12 cellular contexts compared by ENCODE assay signal in the genomic region with DNA sequence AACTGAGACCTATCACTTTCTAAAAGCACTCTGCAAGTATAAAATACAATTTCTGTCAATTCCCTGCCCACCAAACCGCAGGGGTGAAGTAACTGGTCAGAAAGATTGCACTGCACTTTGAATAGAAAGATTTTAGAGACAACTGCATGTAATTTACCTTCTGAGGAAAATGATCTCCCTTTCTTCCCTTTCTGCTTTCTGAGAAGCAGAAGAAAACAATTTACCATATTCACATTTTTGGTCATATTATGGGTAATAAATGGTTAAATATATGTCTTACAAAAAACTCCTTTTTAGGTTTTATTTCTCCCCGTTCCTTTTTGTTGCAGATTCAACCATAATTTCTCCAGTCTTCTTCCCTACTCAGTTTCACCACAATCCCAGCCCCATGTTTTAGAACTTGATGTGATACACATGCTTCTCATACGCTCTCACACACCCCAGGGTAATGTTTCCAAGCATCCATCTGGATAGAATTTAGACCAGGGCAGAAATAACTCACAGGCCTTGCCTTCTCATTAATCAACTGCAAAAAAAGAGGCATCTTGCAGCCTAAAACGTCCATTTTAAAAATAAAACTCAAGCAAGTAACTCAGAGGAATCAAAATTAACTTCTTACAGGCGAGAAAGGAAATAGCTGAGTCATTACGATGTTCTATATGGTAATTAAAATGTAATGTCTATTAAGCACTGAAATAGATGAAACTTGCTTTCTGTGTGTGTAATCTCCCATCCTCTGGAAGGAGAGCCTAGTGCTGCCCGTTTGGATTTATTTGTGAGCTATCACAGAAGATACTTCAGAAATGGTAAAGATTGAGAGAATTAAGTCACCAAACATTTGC.
DNase-seq lines count a peak whose midpoint lies in the region; ATAC-seq and TF ChIP-seq lines count a peak whose summit lies in the region.
"Had no signal": no experiment of that assay in that cellular context is flagged by ENCODE, and none has a peak within 500 bp of the region (broad histone marks: within the 10 kb centered on the region; RNA-seq: fewer than 3 reads in every experiment).

No MANE protein-coding gene starts in this region.

- H3K27ac ChIP-seq in iPS-20b (ENCODE audit: low read length) (no peak overlapping the region), transverse colon (peak overlapping the region; percentile 6 to 36 (median 19)), upper lobe of right lung (no peak overlapping the region)

- H3K27ac Mint-ChIP-seq in activated CD4-positive, alpha-beta T cell treated with anti-CD3 and anti-CD28 coated beads, Interleukin-2, amount 10 ng/mL, durations not matched to agents 7 days and 5 days = peak overlapping the region; percentile 2
- H3K27ac Mint-ChIP-seq in activated CD4-positive, alpha-beta T cell treated with anti-CD3 and anti-CD28 coated beads, Interleukin-2, amount 10 ng/mL, durations not matched to agents 24 days and 14 days = no peak overlapping the region
- H3K27ac Mint-ChIP-seq in brain = peak overlapping the region; percentile 39 to 91 (median 58)
- H3K27ac Mint-ChIP-seq: endodermal cell had no signal

- H3K4me1 ChIP-seq in iPS-20b (ENCODE audit: insufficient read depth, low read length) (0 out of 2 replicates have a peak, but pooled peaks cover 3% of the 10 kb centered on the region), transverse colon (peaks cover 0 to 7% (median 0%) of the 10 kb centered on the region in 4 donors), upper lobe of right lung (peaks cover 10% of the 10 kb centered on the region)

- TF ChIP-seq CTCF in brain (conservative IDR thresholded peaks at IDR 0.05) (no peak), transverse colon (IDR thresholded peaks at IDR 0.05) (no peak), upper lobe of right lung (IDR thresholded peaks at IDR 0.05) (no peak)

- in situ Hi-C loops in transverse colon (cut with MboI; ENCODE audit: low pct_ligation_motif_present in 1 of 4, low pct_unique_long_range_greater_than_20kb in 1 of 4, low sequenced_read_pairs in 3 of 4) = no loop called here

- CTCF ChIA-PET in activated CD4-positive, alpha-beta T cell treated with anti-CD3 and anti-CD28 coated beads, Interleukin-2, amount 10 ng/mL, durations not matched to agents 7 days and 5 days (lab: Charles Lee) = no interaction called here

- H3K9ac ChIP-seq in iPS-20b (ENCODE audit: low read depth, low read length) = peak overlapping the region; percentile 7; the same call in 1 of the 2 replicates

- H3K9me3 ChIP-seq in iPS-20b (ENCODE audit: insufficient read depth, low read depth, low read length) = no peaks in the 10 kb centered on the region
- no peaks in the 10 kb centered on the region for H3K9me3 ChIP-seq in transverse colon
- H3K9me3 ChIP-seq in upper lobe of right lung = no peaks in the 10 kb centered on the region

- no peaks in the 10 kb centered on the region for H3K9me3 Mint-ChIP-seq in activated CD4-positive, alpha-beta T cell treated with anti-CD3 and anti-CD28 coated beads, Interleukin-2, amount 10 ng/mL, durations not matched to agents 7 days and 5 days
- H3K9me3 Mint-ChIP-seq in activated CD4-positive, alpha-beta T cell treated with anti-CD3 and anti-CD28 coated beads, Interleukin-2, amount 10 ng/mL, durations not matched to agents 24 days and 14 days = no peaks in the 10 kb centered on the region
- H3K9me3 Mint-ChIP-seq in brain = peaks cover 0 to 3% (median 0%) of the 10 kb centered on the region in 5 experiments
- H3K9me3 Mint-ChIP-seq: endodermal cell had no signal

- H3K4me3 ChIP-seq in iPS-20b (ENCODE audit: low read length) (no peak overlapping the region), transverse colon (no peak overlapping the region), upper lobe of right lung (no peak overlapping the region)
- H3K4me3 ChIP-seq: lung had no signal

- WGBS in transverse colon (ENCODE audit: low coverage in 1 of 2), 2 donors = 57 to 66% methylated on average over 7 of the region's 7 CpGs

- H3K4me3 Mint-ChIP-seq in activated CD4-positive, alpha-beta T cell treated with anti-CD3 and anti-CD28 coated beads, Interleukin-2, amount 10 ng/mL, durations not matched to agents 7 days and 5 days = no peak overlapping the region
- H3K4me3 Mint-ChIP-seq in activated CD4-positive, alpha-beta T cell treated with anti-CD3 and anti-CD28 coated beads, Interleukin-2, amount 10 ng/mL, durations not matched to agents 24 days and 14 days = no peak overlapping the region
- H3K4me3 Mint-ChIP-seq in brain = peak overlapping the region in 4 of 5 experiments; percentile 2 to 23 (median 4)
- H3K4me3 Mint-ChIP-seq: endodermal cell had no signal

- POLR2A ChIA-PET in activated CD4-positive, alpha-beta T cell treated with anti-CD3 and anti-CD28 coated beads, Interleukin-2, amount 10 ng/mL, durations not matched to agents 7 days and 5 days (lab: Charles Lee) = no interaction called here

- no peak for DNase-seq in activated CD4-positive, alpha-beta T cell treated with anti-CD3 and anti-CD28 coated beads, Interleukin-2, amount 10 ng/mL, durations not matched to agents 7 days and 5 days
- no peak for DNase-seq in activated CD4-positive, alpha-beta T cell treated with anti-CD3 and anti-CD28 coated beads, Interleukin-2, amount 10 ng/mL, durations not matched to agents 24 days and 14 days
- DNase-seq in transverse colon = no peak
- no peak for DNase-seq in NCI-H1092 treated with DMSO at 0.1 percent for 48 hours (lab: John Stamatoyannopoulos, UW)
- DNase-seq in upper lobe of right lung = no peak
- DNase-seq: 8988T; activated effector memory CD4-positive, alpha-beta T cell treated with anti-CD3 and anti-CD28 coated beads, Interleukin-2, amount 50 U/mL, for 16 hours; endodermal cell had no signal

- no peaks in the 10 kb centered on the region for H3K36me3 ChIP-seq in iPS-20b (ENCODE audit: insufficient read depth, low read depth, low read length)
- no peaks in the 10 kb centered on the region for H3K36me3 ChIP-seq in transverse colon
- no peaks in the 10 kb centered on the region for H3K36me3 ChIP-seq in upper lobe of right lung

- H3K36me3 Mint-ChIP-seq in activated CD4-positive, alpha-beta T cell treated with anti-CD3 and anti-CD28 coated beads, Interleukin-2, amount 10 ng/mL, durations not matched to agents 7 days and 5 days (ENCODE audit: low read depth) = no peaks in the 10 kb centered on the region
- H3K36me3 Mint-ChIP-seq in activated CD4-positive, alpha-beta T cell treated with anti-CD3 and anti-CD28 coated beads, Interleukin-2, amount 10 ng/mL, durations not matched to agents 24 days and 14 days (ENCODE audit: low read depth) = no peaks in the 10 kb centered on the region
- no peaks in the 10 kb centered on the region for H3K36me3 Mint-ChIP-seq in brain

- peaks cover 7% of the 10 kb centered on the region for H3K4me1 Mint-ChIP-seq in activated CD4-positive, alpha-beta T cell treated with anti-CD3 and anti-CD28 coated beads, Interleukin-2, amount 10 ng/mL, durations not matched to agents 7 days and 5 days
- H3K4me1 Mint-ChIP-seq in activated CD4-positive, alpha-beta T cell treated with anti-CD3 and anti-CD28 coated beads, Interleukin-2, amount 10 ng/mL, durations not matched to agents 24 days and 14 days = peaks cover 2% of the 10 kb centered on the region
- peaks cover 67% of the 10 kb centered on the region for H3K4me1 Mint-ChIP-seq in brain
- H3K4me1 Mint-ChIP-seq: endodermal cell had no signal

- intact Hi-C loops in activated CD4-positive, alpha-beta T cell treated with anti-CD3 and anti-CD28 coated beads, Interleukin-2, amount 10 ng/mL, durations not matched to agents 24 days and 14 days (cut with micrococcal nuclease) = no loop called here
- intact Hi-C loops in transverse colon (cut with DNase I; ENCODE audit: low total_unique reads) (no loop called here), upper lobe of right lung (cut with DNase I) (no loop called here)

- H3K27me3 Mint-ChIP-seq in activated CD4-positive, alpha-beta T cell treated with anti-CD3 and anti-CD28 coated beads, Interleukin-2, amount 10 ng/mL, durations not matched to agents 7 days and 5 days = no peaks in the 10 kb centered on the region
- H3K27me3 Mint-ChIP-seq in activated CD4-positive, alpha-beta T cell treated with anti-CD3 and anti-CD28 coated beads, Interleukin-2, amount 10 ng/mL, durations not matched to agents 24 days and 14 days = peaks cover 17% of the 10 kb centered on the region
- H3K27me3 Mint-ChIP-seq in brain = peaks cover 4% of the 10 kb centered on the region

- H3K27me3 ChIP-seq in iPS-20b (ENCODE audit: insufficient read depth, low read length) (no peaks in the 10 kb centered on the region), transverse colon (no peaks in the 10 kb centered on the region), upper lobe of right lung (no peaks in the 10 kb centered on the region)

- ATAC-seq in upper lobe of right lung (no peak), GM18517 (IDR thresholded peaks at IDR 0.05; ENCODE audit: unreplicated experiment) (no peak)

- no peak for TF ChIP-seq EP300 in transverse colon (IDR thresholded peaks at IDR 0.05; ENCODE audit: low read depth)

- no peak for TF ChIP-seq POLR2A in transverse colon (IDR thresholded peaks at IDR 0.05)

Comparison
In these comparisons a context has a peak if more than half of its experiments do, and no peak if none do; other contexts are left out.
1. H3K4me3 Mint-ChIP-seq: peak in brain (4 of 5); none in activated CD4-positive, alpha-beta T cell treated with anti-CD3 and anti-CD28 coated beads, Interleukin-2, amount 10 ng/mL, durations not matched to agents 7 days and 5 days (single experiment) and activated CD4-positive, alpha-beta T cell treated with anti-CD3 and anti-CD28 coated beads, Interleukin-2, amount 10 ng/mL, durations not matched to agents 24 days and 14 days (single experiment).
2. H3K27ac ChIP-seq: peak in transverse colon (4 of 4); none in iPS-20b (single experiment) and upper lobe of right lung (single experiment).